In genomic region chr2:222656544-222657446, GRCh38 we compare ENCODE assay signal across 8 cellular contexts. TPM values are rescaled to one million over a fixed set of nuclear protein-coding genes. Genes with fewer than 3 reads are reported as not detected.
DNase-seq lines count a peak whose midpoint lies in the region; ATAC-seq lines count a peak whose summit lies in the region.

No MANE protein-coding gene starts in this region.

- H3K27ac ChIP-seq in stomach smooth muscle (ENCODE audit: low read length) = peak overlapping the region; percentile 94

- DNase-seq in Ammon's horn (ENCODE audit: low spot score) = peak; percentile 14
- DNase-seq in activated naive CD4-positive, alpha-beta T cell treated with anti-CD3 and anti-CD28 coated beads, Interleukin-2, amount 50 U/mL, for 72 hours (ENCODE audit: low spot score in 2 of 2) = no peak
- peak; percentile 12 for DNase-seq in iPS-NIHi11 (ENCODE audit: low spot score)
- DNase-seq in sciatic nerve (ENCODE audit: low spot score) = no peak
- no peak for DNase-seq in HuH-7 (ENCODE audit: low spot score)

- peak overlapping the region; percentile 71 to 89 for H3K9ac ChIP-seq in stomach smooth muscle (ENCODE audit: low read length in 2 of 2)

- H3K27ac Mint-ChIP-seq in activated naive CD4-positive, alpha-beta T cell treated with anti-CD3 and anti-CD28 coated beads, Interleukin-2, amount 50 U/mL, for 72 hours = peak overlapping the region; percentile 99 to 100

- peak overlapping the region; percentile 96 to 99 for H3K4me3 ChIP-seq in stomach smooth muscle (ENCODE audit: low read length in 2 of 2)

- intact Hi-C loops in sciatic nerve (cut with DNase I) = no loop called here

- H3K4me1 ChIP-seq in stomach smooth muscle (ENCODE audit: control insufficient read depth, insufficient read depth, low read length) = peaks cover 10% of the 10 kb centered on the region

- ATAC-seq in GM19372 (IDR thresholded peaks at IDR 0.05; ENCODE audit: low read depth, unreplicated experiment) (peak; percentile 30), HG03439 (IDR thresholded peaks at IDR 0.05; ENCODE audit: unreplicated experiment) (peak; percentile 29), sciatic nerve (no peak)
- ATAC-seq in activated naive CD4-positive, alpha-beta T cell treated with anti-CD3 and anti-CD28 coated beads, Interleukin-2, amount 50 U/mL, for 72 hours = peak in 1 of 2 donors; percentile 25

- H3K36me3 ChIP-seq in stomach smooth muscle (ENCODE audit: control insufficient read depth in 2 of 2, insufficient read depth in 2 of 2, low read length in 2 of 2) = no peaks in the 10 kb centered on the region

- H3K27me3 ChIP-seq in stomach smooth muscle (ENCODE audit: control insufficient read depth in 1 of 2, insufficient read depth in 2 of 2, low read length in 2 of 2) = no peaks in the 10 kb centered on the region

- H3K9me3 Mint-ChIP-seq in activated naive CD4-positive, alpha-beta T cell treated with anti-CD3 and anti-CD28 coated beads, Interleukin-2, amount 50 U/mL, for 72 hours = no peaks in the 10 kb centered on the region

- H3K9me3 ChIP-seq in stomach smooth muscle (ENCODE audit: control insufficient read depth in 2 of 2, low read length in 2 of 2) = no peaks in the 10 kb centered on the region

- peaks cover 10 to 16% of the 10 kb centered on the region in 2 donors for H3K36me3 Mint-ChIP-seq in activated naive CD4-positive, alpha-beta T cell treated with anti-CD3 and anti-CD28 coated beads, Interleukin-2, amount 50 U/mL, for 72 hours

RNA-seq across cellular contexts. Expression of gene FARSB, which starts 0.9 kb away (rescaled TPM):
- total RNA-seq in activated naive CD4-positive, alpha-beta T cell treated with anti-CD3 and anti-CD28 coated beads, Interleukin-2, amount 50 U/mL, for 72 hours = 10 to 100 TPM; 30.8 to 39.5 TPM
- 16.4 TPM for total RNA-seq in sciatic nerve

RNA-seq across cellular contexts. Expression of gene MOGAT1, which starts 14.7 kb away (rescaled TPM):
- not detected for total RNA-seq in activated naive CD4-positive, alpha-beta T cell treated with anti-CD3 and anti-CD28 coated beads, Interleukin-2, amount 50 U/mL, for 72 hours
- 0.45 TPM for total RNA-seq in sciatic nerve

Comparison
In these comparisons a context has a peak if more than half of its experiments do, and no peak if none do; other contexts are left out.
1. DNase-seq: peak in Ammon's horn (single experiment) and iPS-NIHi11 (single experiment); none in activated naive CD4-positive, alpha-beta T cell treated with anti-CD3 and anti-CD28 coated beads, Interleukin-2, amount 50 U/mL, for 72 hours (0 of 2), sciatic nerve (single experiment) and HuH-7 (single experiment).